ENCODE assay signal across 34 cellular contexts in genomic region chr11:70727021-70727420, GRCh38.
"Had no signal": no experiment of that assay in that cellular context is flagged by ENCODE, and none has a peak within 500 bp of the region (broad histone marks: within the 10 kb centered on the region; RNA-seq: fewer than 3 reads in every experiment).

No MANE protein-coding gene starts in this region.

- H3K27me3 ChIP-seq: MG63 had no signal

- H3K36me3 ChIP-seq: MG63 had no signal

- H3K4me3 ChIP-seq: MG63 had no signal

- DNase-seq: Karpas-422, Kasumi-1, MG63, MM.1S, MV-4-11, NCI-H1048, NCI-H1092, NCI-H1092 treated with DMSO at 0.1 percent for 48 hours, NCI-H1105, NCI-H1105 treated with DMSO at 0.1 percent for 48 hours, NCI-H1417, NCI-H1417 treated with DMSO at 0.1 percent for 48 hours, NCI-H1436, NCI-H1436 treated with DMSO at 0.1 percent for 48 hours, NCI-H146, NCI-H1694, NCI-H1694 treated with DMSO at 0.1 percent for 48 hours, NCI-H187, NCI-H187 treated with DMSO at 0.1 percent for 48 hours, NCI-H1930, NCI-H2029, NCI-H2029 treated with DMSO at 0.1 percent for 48 hours, NCI-H2081, NCI-H2081 treated with DMSO at 0.1 percent for 48 hours, NCI-H2107, NCI-H2171, NCI-H2171 treated with DMSO at 0.1 percent for 48 hours, NCI-H2227 treated with DMSO at 0.1 percent for 48 hours, NCI-H226, NCI-H345, NCI-H446, NCI-H446 treated with DMSO at 0.1 percent for 48 hours, NCI-H510A, NCI-H510A treated with DMSO at 0.1 percent for 48 hours had no signal

- H3K9me3 ChIP-seq: MG63 had no signal
